In the genomic region with DNA sequence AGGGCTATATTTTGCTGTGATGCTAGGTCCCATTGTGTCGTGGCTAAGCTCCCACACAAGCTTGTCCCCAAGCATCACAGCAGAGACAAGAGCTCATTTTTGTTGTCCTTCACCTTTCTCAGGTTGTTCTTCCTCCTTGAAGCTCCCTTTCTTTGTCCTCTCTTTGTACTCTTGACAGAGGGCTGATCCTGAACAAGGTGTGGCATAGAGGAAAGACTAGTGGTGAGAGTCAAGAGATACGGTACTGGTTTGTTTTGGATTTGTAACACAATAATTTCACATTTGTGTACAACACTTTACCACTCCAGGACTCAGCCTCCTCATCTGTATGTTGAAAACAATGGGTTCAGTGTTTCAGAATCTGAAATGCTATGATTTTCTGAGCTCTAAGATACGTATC, we compare ENCODE assay signal across 17 cellular contexts. TPM values are rescaled to one million over a fixed set of nuclear protein-coding genes. Genes with fewer than 3 reads are reported as not detected.
DNase-seq lines count a peak whose midpoint lies in the region; ATAC-seq, FAIRE-seq and TF ChIP-seq lines count a peak whose summit lies in the region.
"Had no signal": no experiment of that assay in that cellular context is flagged by ENCODE, and none has a peak within 500 bp of the region (broad histone marks: within the 10 kb centered on the region; RNA-seq: fewer than 3 reads in every experiment).

No MANE protein-coding gene starts in this region.

- no peaks in the 10 kb centered on the region for H3K79me1 ChIP-seq in H1 (ENCODE audit: low read depth, low read length)

- no peak overlapping the region for H2BK15ac ChIP-seq in H1 (ENCODE audit: low read length)

- H3K23me2 ChIP-seq in H1 (ENCODE audit: low read depth, low read length): no peaks in the 10 kb centered on the region

- peak; percentile 32 for FAIRE-seq in H1 (lab: Jason Lieb, UNC)
- FAIRE-seq: A204.1, GM12892, GM19239 had no signal

- no peak overlapping the region for H3K4ac ChIP-seq in H1 (replicated peaks; ENCODE audit: insufficient read length, low read depth, low read length)

- no peaks in the 10 kb centered on the region for H3K4me1 ChIP-seq in H1 (replicated peaks in 1 of 4; ENCODE audit: control insufficient read depth in 3 of 4, insufficient read depth in 4 of 4, low read length in 3 of 4)
- no peaks in the 10 kb centered on the region for H3K4me1 ChIP-seq in gastroesophageal sphincter
- H3K4me1 ChIP-seq: BE2C had no signal

- no peak overlapping the region for H3K23ac ChIP-seq in H1 (ENCODE audit: insufficient read length)

- H3K9ac ChIP-seq in H1 (replicated peaks in 1 of 4; ENCODE audit: extremely low read depth in 1 of 4, low read depth in 3 of 4, low read length in 3 of 4): no peak overlapping the region

- H3K14ac ChIP-seq in H1 (ENCODE audit: insufficient read length): no peak overlapping the region

- POLR2A ChIA-PET in H1 (lab: Charles Lee; ENCODE audit: partially characterized antibody): no interaction called here

- no peak for TF ChIP-seq EP300 in H1 (IDR thresholded peaks at IDR 0.05; ENCODE audit: borderline replicate concordance in 1 of 2, low read depth in 2 of 2, low read length in 2 of 2)
- no peak for TF ChIP-seq EP300 in gastroesophageal sphincter (IDR thresholded peaks at IDR 0.05)

- no peak overlapping the region for H2BK12ac ChIP-seq in H1 (ENCODE audit: low read depth, low read length)

- H3K18ac ChIP-seq in H1 (ENCODE audit: extremely low read depth, low read length): no peak overlapping the region

- no peak overlapping the region for H2BK5ac ChIP-seq in H1 (ENCODE audit: low read depth, low read length)

- 0 out of 2 replicates have a peak overlapping the region, but pooled peaks have one; percentile 70 for H2AFZ ChIP-seq in H1 (ENCODE audit: low read length)

- no peak overlapping the region for H4K91ac ChIP-seq in H1 (replicated peaks; ENCODE audit: insufficient read length, low read length)

- H3K36me3 ChIP-seq in H1 (ENCODE audit: control insufficient read depth in 2 of 4, insufficient read depth in 4 of 4, low read length in 3 of 4) (no peaks in the 10 kb centered on the region), gastroesophageal sphincter (no peaks in the 10 kb centered on the region)
- H3K36me3 ChIP-seq: BE2C had no signal

- 94% methylated on average over 3 of the region's 3 CpGs; no CpG with 5 or more reads in 1 of the 2 experiments for WGBS in H1 (ENCODE audit: extremely low coverage in 1 of 2, insufficient coverage in 1 of 2, insufficient read length in 1 of 2, insufficient replicate concordance in 2 of 2, low coverage in 1 of 2, low lambda C conversion rate in 2 of 2, missing lambda C conversion rate in 1 of 2), 2 experiments
- 85 to 86% methylated on average over 2 of the region's 3 CpGs for WGBS in gastroesophageal sphincter (ENCODE audit: low coverage in 1 of 2), 2 donors

- H3K79me2 ChIP-seq in H1 (ENCODE audit: control insufficient read depth in 1 of 2, insufficient read depth in 2 of 2, low read length in 2 of 2): no peaks in the 10 kb centered on the region

- CTCF ChIA-PET in H1 (lab: Charles Lee; ENCODE audit: partially characterized antibody): interaction anchor here (0.8 kb wide), 1 partner anchor 119 kb away, joined by 3 read pairs; no protein-coding TSS in a partner anchor

- no peak overlapping the region for H2BK120ac ChIP-seq in H1 (replicated peaks; ENCODE audit: low read depth, low read length)

- H2AK5ac ChIP-seq in H1 (ENCODE audit: low read depth, low read length): no peak overlapping the region

- peak overlapping the region; percentile 82 for H3K27ac ChIP-seq in angular gyrus (ENCODE audit: low read depth, low read length)
- H3K27ac ChIP-seq in H1 (ENCODE audit: low read depth, low read length): no peak overlapping the region
- H3K27ac ChIP-seq in substantia nigra (ENCODE audit: low read depth, low read length, poor library complexity, severe bottlenecking): peak overlapping the region; percentile 71
- H3K27ac ChIP-seq in gastroesophageal sphincter: no peak overlapping the region
- H3K27ac ChIP-seq: C4-2B, HL-60 had no signal

- TF ChIP-seq RAD21 in H1 (IDR thresholded peaks at IDR 0.05 in 1 of 2, conservative IDR thresholded peaks at IDR 0.05 in 1 of 2; ENCODE audit: low read depth in 2 of 2, low read length in 2 of 2): no peak

- DNase-seq in H1 (ENCODE audit: low read depth in 1 of 2, low spot score in 2 of 2) (no peak), substantia nigra (lab: John Stamatoyannopoulos, UW) (no peak), HuH-7.5 (ENCODE audit: low spot score) (no peak), GM13977 (ENCODE audit: low spot score) (no peak), omental fat pad (ENCODE audit: low spot score) (no peak)
- DNase-seq: BE2C; CD4-positive, alpha-beta memory T cell; DMS79; H7 had no signal

- H4K20me1 ChIP-seq in H1 (replicated peaks in 1 of 2; ENCODE audit: control insufficient read depth in 1 of 2, insufficient read depth in 2 of 2, low read length in 2 of 2): no peaks in the 10 kb centered on the region

- no peak overlapping the region for H4K5ac ChIP-seq in H1 (ENCODE audit: insufficient read length, low read depth, low read length)

- H3K9me3 ChIP-seq in H1 (ENCODE audit: insufficient read depth in 2 of 2, low read depth in 1 of 2, low read length in 1 of 2) (no peaks in the 10 kb centered on the region), gastroesophageal sphincter (no peaks in the 10 kb centered on the region)
- H3K9me3 ChIP-seq: BE2C had no signal

- ATAC-seq in gastroesophageal sphincter (no peak), omental fat pad (ENCODE audit: low FRiP score) (no peak)

- no peak overlapping the region for H2BK20ac ChIP-seq in H1 (ENCODE audit: low read length)

- TF ChIP-seq CTCF in H1 (IDR thresholded peaks at IDR 0.05; ENCODE audit: control extremely low read depth in 1 of 3, insufficient read depth in 1 of 3, low read depth in 1 of 3, low read length in 3 of 3) (no peak), GM13977 (IDR thresholded peaks at IDR 0.05; ENCODE audit: extremely low read depth, insufficient read depth, missing control alignments) (no peak), gastroesophageal sphincter (IDR thresholded peaks at IDR 0.05) (no peak), omental fat pad (IDR thresholded peaks at IDR 0.05) (no peak)

- no peak overlapping the region for H4K8ac ChIP-seq in H1 (ENCODE audit: extremely low read depth, insufficient read depth, low read length)

- H3K27me3 ChIP-seq in H1 (replicated peaks in 1 of 4; ENCODE audit: control insufficient read depth in 3 of 4, extremely low read depth in 1 of 4, insufficient read depth in 3 of 4, low read length in 3 of 4) (no peaks in the 10 kb centered on the region), gastroesophageal sphincter (no peaks in the 10 kb centered on the region)
- H3K27me3 ChIP-seq: BE2C had no signal

- in situ Hi-C loops in GM13977 (cut with MboI; ENCODE audit: low pct_unique_long_range_greater_than_20kb, low sequenced_read_pairs, unreplicated experiment): no loop called here

- H3K4me2 ChIP-seq in H1 (ENCODE audit: insufficient read depth in 1 of 2, low read depth in 2 of 2, low read length in 2 of 2): no peak overlapping the region

- H3K56ac ChIP-seq in H1 (replicated peaks; ENCODE audit: insufficient read length, low read depth, low read length): no peak overlapping the region

- no peak for TF ChIP-seq POLR2A in H1 (IDR thresholded peaks at IDR 0.05; ENCODE audit: control extremely low read depth in 1 of 2, low read depth in 2 of 2, low read length in 2 of 2)
- TF ChIP-seq POLR2A in gastroesophageal sphincter (IDR thresholded peaks at IDR 0.05): no peak

- H3K4me3 ChIP-seq in H1 (ENCODE audit: extremely low read depth in 1 of 4, insufficient read depth in 2 of 4, low read depth in 3 of 4, low read length in 4 of 4) (no peak overlapping the region), gastroesophageal sphincter (no peak overlapping the region)

TF ChIP-seq in H1, 55 proteins besides CTCF, POLR2A, EP300 and RAD21:
- TF ChIP-seq TAF1 (IDR thresholded peaks at IDR 0.05; ENCODE audit: low read depth, low read length) (no peak), NRF1 (IDR thresholded peaks at IDR 0.05; ENCODE audit: low read depth, low read length) (no peak), JUN (IDR thresholded peaks at IDR 0.05; ENCODE audit: low read depth, low read length) (no peak), RBBP5 (IDR thresholded peaks at IDR 0.05; ENCODE audit: borderline replicate concordance, low read depth, low read length) (no peak), TAF7 (optimal IDR thresholded peaks at IDR 0.05; ENCODE audit: borderline replicate concordance, low read depth, low read length) (no peak), CBX8 (IDR thresholded peaks at IDR 0.05; ENCODE audit: borderline replicate concordance, low read depth, low read length) (no peak), HDAC2 (IDR thresholded peaks at IDR 0.05; ENCODE audit: borderline replicate concordance in 1 of 2, low read depth in 2 of 2, low read length in 2 of 2) (no peak)

RNA-seq across cellular contexts. Expression of gene MAGI2, which starts 41.0 kb away (rescaled TPM):
- total RNA-seq in H1 (2021; fragmentation: NEBNext Ultra II Directional; extraction: Animal tissue kit (Norgen Biotek cat#: 25700)): 27.0 and 27.3 TPM in 2 replicates
- polyA plus RNA-seq in H1 (2011; rRNA removed): 5.2 and 6.0 TPM in 2 replicates
- 4.7 TPM for polyA plus RNA-seq in H1 (2011; cell fraction: cytosol; rRNA removed)
- polyA plus RNA-seq in H1 (2011; cell fraction: nucleus; rRNA removed): 12.3 TPM
- 18.1 to 25.6 TPM (median 20.7 TPM) in 4 replicates for polyA plus RNA-seq in H1 (2012, experiment 1 of 2)
- 1.1 TPM for polyA plus RNA-seq in H1 (2012, experiment 2 of 2)
- 15.8 TPM for polyA plus RNA-seq in H1 (2013, experiment 1 of 2)
- 14.2 TPM for polyA plus RNA-seq in H1 (2013, experiment 2 of 2)
- polyA minus RNA-seq in H1 (2011; rRNA and poly(A)+ RNA removed): 44.1 and 56.6 TPM in 2 replicates
- polyA minus RNA-seq in H1 (2011; cell fraction: cytosol; rRNA and poly(A)+ RNA removed): 15.0 TPM
- 165 TPM for polyA minus RNA-seq in H1 (2011; cell fraction: nucleus; rRNA and poly(A)+ RNA removed)
- total RNA-seq in gastroesophageal sphincter (10 to 100 TPM in 3 of 4 donors, 1 to 10 TPM in 1; 7.8 to 44.7 (median 21.1) TPM), omental fat pad (10 to 100 TPM in 3 of 4 donors, 1 to 10 TPM in 1; 9.3 to 20.6 (median 13.2) TPM)
- total RNA-seq: G401 had no signal
- polyA plus RNA-seq: CD4-positive, alpha-beta memory T cell had no signal

Comparison
In these comparisons a context has a peak if more than half of its experiments do, and no peak if none do; other contexts are left out.
1. H3K27ac ChIP-seq: peak in angular gyrus (single experiment) and substantia nigra (single experiment); none in H1 (single experiment) and gastroesophageal sphincter (0 of 4).